In the genomic region with DNA sequence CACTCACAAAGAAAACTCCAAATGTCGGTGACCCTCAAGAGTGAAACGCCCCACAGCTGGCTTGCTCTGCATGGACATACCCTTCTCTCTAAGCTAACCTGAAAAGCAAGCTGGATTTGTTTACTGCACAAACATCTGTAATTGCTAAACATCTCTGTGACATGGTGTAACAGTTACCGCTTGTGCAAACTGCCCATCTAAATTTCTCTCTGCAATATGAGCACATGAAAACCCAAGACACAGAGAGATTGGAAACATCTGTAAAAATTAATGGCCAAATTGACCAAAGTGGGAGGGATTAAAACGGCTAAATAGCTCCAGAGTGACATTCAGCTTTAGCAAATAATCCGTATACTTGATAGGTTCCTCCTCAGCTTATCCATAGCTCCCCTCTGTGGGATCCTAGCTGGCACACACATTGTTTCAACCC, we compare ENCODE assay signal across 9 cellular contexts.
DNase-seq lines count a peak whose midpoint lies in the region; ATAC-seq, FAIRE-seq and TF ChIP-seq lines count a peak whose summit lies in the region.
"Had no signal": no experiment of that assay in that cellular context is flagged by ENCODE, and none has a peak within 500 bp of the region (broad histone marks: within the 10 kb centered on the region; RNA-seq: fewer than 3 reads in every experiment).

No MANE protein-coding gene starts in this region.

- no peak overlapping the region for H3K4me3 ChIP-seq in GM12878

- peaks cover 0 to 8% (median 0%) of the 10 kb centered on the region in 3 donors for H3K27me3 Mint-ChIP-seq in CD14-positive monocyte (ENCODE audit: low read depth in 3 of 3)

- peaks cover 6% of the 10 kb centered on the region for H3K79me2 ChIP-seq in GM12878 (ENCODE audit: control insufficient read depth, insufficient read depth, low read length)

- no peak for TF ChIP-seq EP300 in GM12878 (IDR thresholded peaks at IDR 0.05; ENCODE audit: borderline replicate concordance in 1 of 2, control insufficient read depth in 1 of 2, low read depth in 2 of 2, low read length in 2 of 2)

- H3K4me1 ChIP-seq in GM12878 (ENCODE audit: control insufficient read depth, insufficient read depth, low read length): no peaks in the 10 kb centered on the region

- H3K36me3 ChIP-seq in GM12878 (ENCODE audit: control insufficient read depth in 2 of 2, insufficient read depth in 2 of 2, low read length in 1 of 2): peaks cover 0 to 2% of the 10 kb centered on the region in 2 experiments; a peak in 3 of 4 replicates

- no peaks in the 10 kb centered on the region for H3K9me3 ChIP-seq in GM12878 (replicated peaks; ENCODE audit: control insufficient read depth, insufficient read depth, low read length)

- H3K27me3 ChIP-seq in GM12878 (replicated peaks in 1 of 2; ENCODE audit: control insufficient read depth in 2 of 2, insufficient read depth in 2 of 2, low read length in 1 of 2): no peaks in the 10 kb centered on the region

- intact Hi-C loops in GM12878 (cut with micrococcal nuclease; ENCODE audit: unreplicated experiment) (no loop called here), CD14-positive monocyte (cut with micrococcal nuclease) (no loop called here)

- peak; percentile 33 for DNase-seq in DMS53 (lab: John Stamatoyannopoulos, UW)
- DNase-seq in DMS53 treated with DMSO at 0.1 percent for 48 hours (lab: John Stamatoyannopoulos, UW; ENCODE audit: unreplicated experiment): no peak
- no peak for DNase-seq in GM12878 (ENCODE audit: low read depth, low spot score)
- DNase-seq in iris pigment epithelial cell (ENCODE audit: low read depth): peak; percentile 50
- DNase-seq in CD14-positive monocyte (ENCODE audit: low spot score): no peak
- DNase-seq in GM13976 (ENCODE audit: low spot score): no peak

- ATAC-seq in GM12878 (no peak), HG02884 (IDR thresholded peaks at IDR 0.05; ENCODE audit: unreplicated experiment) (no peak)

- H2AFZ ChIP-seq in GM12878 (ENCODE audit: control insufficient read depth, low read depth, low read length): no peak overlapping the region

- no peak for FAIRE-seq in GM12878 (lab: Jason Lieb, UNC)

- TSS peak; percentile 24 for BruUV-seq in GM12878 (replicated peaks; lab: Mats Ljungman, UMichigan)

- in situ Hi-C loops in GM12878 (cut with MboI) (no loop called here), GM13976 (cut with MboI; ENCODE audit: low sequenced_read_pairs, unreplicated experiment) (no loop called here)

- H3K27ac ChIP-seq in GM12878 (ENCODE audit: control insufficient read depth, insufficient read depth) (no peak overlapping the region), temporal lobe (ENCODE audit: low read depth, low read length) (peak overlapping the region; percentile 50)
- H3K27ac ChIP-seq: 22Rv1 had no signal

- TF ChIP-seq CTCF in GM12878 (IDR thresholded peaks at IDR 0.05 in 2 of 3, conservative IDR thresholded peaks at IDR 0.05 in 1 of 3; ENCODE audit: control insufficient read depth in 2 of 3, extremely low read depth in 1 of 3, insufficient read depth in 1 of 3, low read depth in 3 of 3, low read length in 3 of 3): no peak
- no peak for TF ChIP-seq CTCF in CD14-positive monocyte (IDR thresholded peaks at IDR 0.05)
- TF ChIP-seq CTCF in GM13976 (IDR thresholded peaks at IDR 0.05; ENCODE audit: borderline replicate concordance, control extremely low read depth, extremely low read depth, insufficient read depth, missing control alignments): no peak

- RAD21 ChIA-PET in GM12878 (lab: Charles Lee; ENCODE audit: unreplicated experiment): no interaction called here

- H3K36me3 Mint-ChIP-seq in CD14-positive monocyte: peaks cover 13 to 15% of the 10 kb centered on the region in 2 donors

- POLR2A ChIA-PET in GM12878 (lab: Charles Lee): no interaction called here

- no peak overlapping the region for H3K4me2 ChIP-seq in GM12878 (ENCODE audit: control insufficient read depth, insufficient read depth)

- no peaks in the 10 kb centered on the region; the same call in 1 of the 2 replicates for H4K20me1 ChIP-seq in GM12878 (ENCODE audit: control insufficient read depth, insufficient read depth)

- H3K4me1 Mint-ChIP-seq in CD14-positive monocyte: peaks cover 33% of the 10 kb centered on the region

- 43% methylated on average over 5 of the region's 5 CpGs for WGBS in GM12878 (ENCODE audit: insufficient coverage, insufficient replicate concordance, low lambda C conversion rate, missing lambda C conversion rate)

- no peaks in the 10 kb centered on the region for H3K9me3 Mint-ChIP-seq in CD14-positive monocyte

- no peak for TF ChIP-seq RAD21 in GM12878 (IDR thresholded peaks at IDR 0.05; ENCODE audit: insufficient read depth, low read depth, low read length)

- SMC1A ChIA-PET in GM12878 (lab: Charles Lee; ENCODE audit: uncharacterized antibody, unreplicated experiment): interaction anchor here (0.9 kb wide), 1 partner anchor 9 kb away, joined by 3 read pairs; no protein-coding TSS in a partner anchor

- H3K4me3 Mint-ChIP-seq in CD14-positive monocyte: no peak overlapping the region

- peak overlapping the region in 2 of 7 donors; percentile 10 to 46 for H3K27ac Mint-ChIP-seq in CD14-positive monocyte

- no peak for TF ChIP-seq POLR2A in GM12878 (IDR thresholded peaks at IDR 0.05; ENCODE audit: low read depth, low read length)

- CTCF ChIA-PET in GM12878 (lab: Yijun Ruan, JAX): no interaction called here

- no peak overlapping the region for H3K9ac ChIP-seq in GM12878 (ENCODE audit: control insufficient read depth, insufficient read depth, low read length)

TF ChIP-seq in GM12878, 131 proteins besides CTCF, POLR2A, EP300 and RAD21 (continues in another document):
- TF ChIP-seq, protein P1, sequence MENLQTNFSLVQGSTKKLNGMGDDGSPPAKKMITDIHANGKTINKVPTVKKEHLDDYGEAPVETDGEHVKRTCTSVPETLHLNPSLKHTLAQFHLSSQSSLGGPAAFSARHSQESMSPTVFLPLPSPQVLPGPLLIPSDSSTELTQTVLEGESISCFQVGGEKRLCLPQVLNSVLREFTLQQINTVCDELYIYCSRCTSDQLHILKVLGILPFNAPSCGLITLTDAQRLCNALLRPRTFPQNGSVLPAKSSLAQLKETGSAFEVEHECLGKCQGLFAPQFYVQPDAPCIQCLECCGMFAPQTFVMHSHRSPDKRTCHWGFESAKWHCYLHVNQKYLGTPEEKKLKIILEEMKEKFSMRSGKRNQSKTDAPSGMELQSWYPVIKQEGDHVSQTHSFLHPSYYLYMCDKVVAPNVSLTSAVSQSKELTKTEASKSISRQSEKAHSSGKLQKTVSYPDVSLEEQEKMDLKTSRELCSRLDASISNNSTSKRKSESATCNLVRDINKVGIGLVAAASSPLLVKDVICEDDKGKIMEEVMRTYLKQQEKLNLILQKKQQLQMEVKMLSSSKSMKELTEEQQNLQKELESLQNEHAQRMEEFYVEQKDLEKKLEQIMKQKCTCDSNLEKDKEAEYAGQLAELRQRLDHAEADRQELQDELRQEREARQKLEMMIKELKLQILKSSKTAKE (IDR thresholded peaks at IDR 0.05; ENCODE audit: low read depth, poor library complexity, severe bottlenecking): no peak
- TF ChIP-seq ZNF622 (IDR thresholded peaks at IDR 0.05): no peak
- no peak for TF ChIP-seq HSF1 (IDR thresholded peaks at IDR 0.05; ENCODE audit: low read depth, low read length)
- no peak for TF ChIP-seq YY1 (IDR thresholded peaks at IDR 0.05; ENCODE audit: low read depth, low read length)
- TF ChIP-seq JUND (IDR thresholded peaks at IDR 0.05; ENCODE audit: low read depth, low read length): no peak
- TF ChIP-seq MYB (IDR thresholded peaks at IDR 0.05; ENCODE audit: borderline replicate concordance, low read depth, low read length): no peak
- TF ChIP-seq, protein P2, sequence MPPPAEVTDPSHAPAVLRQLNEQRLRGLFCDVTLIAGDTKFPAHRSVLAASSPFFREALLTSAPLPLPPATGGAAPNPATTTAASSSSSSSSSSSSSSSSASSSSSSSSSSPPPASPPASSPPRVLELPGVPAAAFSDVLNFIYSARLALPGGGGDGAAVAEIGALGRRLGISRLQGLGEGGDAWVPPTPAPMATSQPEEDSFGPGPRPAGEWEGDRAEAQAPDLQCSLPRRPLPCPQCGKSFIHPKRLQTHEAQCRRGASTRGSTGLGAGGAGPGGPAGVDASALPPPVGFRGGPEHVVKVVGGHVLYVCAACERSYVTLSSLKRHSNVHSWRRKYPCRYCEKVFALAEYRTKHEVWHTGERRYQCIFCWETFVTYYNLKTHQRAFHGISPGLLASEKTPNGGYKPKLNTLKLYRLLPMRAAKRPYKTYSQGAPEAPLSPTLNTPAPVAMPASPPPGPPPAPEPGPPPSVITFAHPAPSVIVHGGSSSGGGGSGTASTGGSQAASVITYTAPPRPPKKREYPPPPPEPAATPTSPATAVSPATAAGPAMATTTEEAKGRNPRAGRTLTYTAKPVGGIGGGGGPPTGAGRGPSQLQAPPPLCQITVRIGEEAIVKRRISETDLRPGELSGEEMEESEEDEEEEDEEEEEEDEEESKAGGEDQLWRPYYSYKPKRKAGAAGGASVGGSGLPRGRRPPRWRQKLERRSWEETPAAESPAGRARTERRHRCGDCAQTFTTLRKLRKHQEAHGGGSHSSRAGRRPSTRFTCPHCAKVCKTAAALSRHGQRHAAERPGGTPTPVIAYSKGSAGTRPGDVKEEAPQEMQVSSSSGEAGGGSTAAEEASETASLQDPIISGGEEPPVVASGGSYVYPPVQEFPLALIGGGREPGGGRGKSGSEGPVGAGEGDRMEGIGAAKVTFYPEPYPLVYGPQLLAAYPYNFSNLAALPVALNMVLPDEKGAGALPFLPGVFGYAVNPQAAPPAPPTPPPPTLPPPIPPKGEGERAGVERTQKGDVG (CRISPR knock-in tag; IDR thresholded peaks at IDR 0.05): no peak

Comparison
In these comparisons a context has a peak if more than half of its experiments do, and no peak if none do; other contexts are left out.
1. DNase-seq: peak in DMS53 (single experiment) and iris pigment epithelial cell (single experiment); none in DMS53 treated with DMSO at 0.1 percent for 48 hours (single experiment), GM12878 (single experiment), CD14-positive monocyte (single experiment) and GM13976 (single experiment).